Comparison of ENCODE assay signal across 15 cellular contexts in genomic region chr13:76579701-76580100, GRCh38.
"Had no signal": no experiment of that assay in that cellular context is flagged by ENCODE, and none has a peak within 500 bp of the region (broad histone marks: within the 10 kb centered on the region; RNA-seq: fewer than 3 reads in every experiment).

No MANE protein-coding gene starts in this region.

- H3K27ac Mint-ChIP-seq: dendritic cell treated with granulocyte-macrophage colony-stimulating factor and Interleukin-4, amounts not matched to agents 40 ng/mL and 50 ng/mL, for 4 days; effector memory CD8-positive, alpha-beta T cell; endodermal cell had no signal

- H3K9me3 ChIP-seq: colonic mucosa, gastrocnemius medialis had no signal

- ATAC-seq: effector memory CD8-positive, alpha-beta T cell; esophagus mucosa; foreskin keratinocyte; gastrocnemius medialis; gastroesophageal sphincter; heart left ventricle; heart right ventricle had no signal

- H3K27me3 ChIP-seq: colonic mucosa, dorsolateral prefrontal cortex, esophagus muscularis mucosa, esophagus squamous epithelium, foreskin keratinocyte, gastrocnemius medialis, gastroesophageal sphincter, heart left ventricle, heart right ventricle had no signal

- H3K27ac ChIP-seq: colonic mucosa, coronary artery, dorsolateral prefrontal cortex, epithelial cell of prostate, esophagus muscularis mucosa, esophagus squamous epithelium, foreskin keratinocyte, gastrocnemius medialis, gastroesophageal sphincter, heart left ventricle, heart right ventricle had no signal

- H3K4me3 Mint-ChIP-seq: dendritic cell treated with granulocyte-macrophage colony-stimulating factor and Interleukin-4, amounts not matched to agents 40 ng/mL and 50 ng/mL, for 4 days; effector memory CD8-positive, alpha-beta T cell; endodermal cell had no signal

- H3K36me3 ChIP-seq: colonic mucosa, esophagus muscularis mucosa, esophagus squamous epithelium, gastrocnemius medialis, gastroesophageal sphincter, heart left ventricle, heart right ventricle had no signal

- H3K27me3 Mint-ChIP-seq: dendritic cell treated with granulocyte-macrophage colony-stimulating factor and Interleukin-4, amounts not matched to agents 40 ng/mL and 50 ng/mL, for 4 days; effector memory CD8-positive, alpha-beta T cell had no signal

- H3K4me1 Mint-ChIP-seq: endodermal cell had no signal

- H3K4me3 ChIP-seq: colonic mucosa, coronary artery, dorsolateral prefrontal cortex, esophagus muscularis mucosa, esophagus squamous epithelium, gastrocnemius medialis, gastroesophageal sphincter, heart left ventricle, heart right ventricle had no signal
